23 cellular contexts compared by ENCODE assay signal in the genomic region with DNA sequence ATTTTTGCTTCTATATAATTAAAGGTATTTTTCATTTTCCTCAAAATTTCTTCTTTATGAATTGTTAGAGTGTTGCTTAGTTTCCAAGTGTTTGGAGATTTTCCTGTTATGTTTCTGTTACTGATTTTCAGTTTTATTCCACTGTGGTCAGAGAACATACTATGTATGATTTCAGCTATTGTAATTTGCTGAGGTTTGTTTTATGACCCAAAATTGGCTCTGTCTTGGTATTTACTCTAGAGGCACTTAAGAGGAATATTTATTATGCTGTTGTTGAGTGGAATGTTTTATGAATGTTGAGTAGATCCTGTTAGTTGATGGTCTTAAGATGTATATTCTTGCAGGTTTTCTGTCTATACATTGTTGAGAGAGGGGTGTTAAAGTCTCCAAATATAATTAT.
"Had no signal": no experiment of that assay in that cellular context is flagged by ENCODE, and none has a peak within 500 bp of the region (broad histone marks: within the 10 kb centered on the region; RNA-seq: fewer than 3 reads in every experiment).

No MANE protein-coding gene starts in this region.

- H3K4me3 ChIP-seq: dorsolateral prefrontal cortex, gastroesophageal sphincter, heart right ventricle, left lung, neural progenitor cell, right lobe of liver, stomach, thyroid gland, vagina had no signal

- H3K9ac ChIP-seq: neural progenitor cell, parathyroid adenoma had no signal

- H3K4me2 ChIP-seq: neural progenitor cell had no signal

- H3K9me3 ChIP-seq: gastroesophageal sphincter, heart right ventricle, left lung, right lobe of liver, thyroid gland, vagina had no signal

- H3K27ac ChIP-seq: dorsolateral prefrontal cortex, foreskin keratinocyte, gastroesophageal sphincter, heart right ventricle, left lung, neural progenitor cell, parathyroid adenoma, right lobe of liver, stomach, thyroid gland, vagina had no signal

- H3K27me3 ChIP-seq: dorsolateral prefrontal cortex, foreskin keratinocyte, gastroesophageal sphincter, heart right ventricle, left lung, neural progenitor cell, right lobe of liver, stomach, thyroid gland, vagina had no signal

- H3K36me3 ChIP-seq: gastroesophageal sphincter, heart right ventricle, left lung, neural progenitor cell, right lobe of liver, stomach, thyroid gland, vagina had no signal

- H2AFZ ChIP-seq: neural progenitor cell, parathyroid adenoma had no signal

- H3K4me1 ChIP-seq: foreskin keratinocyte, gastroesophageal sphincter, heart right ventricle, left lung, neural progenitor cell, parathyroid adenoma, right lobe of liver, stomach, thyroid gland, vagina had no signal

- DNase-seq: cortex of kidney; dorsolateral prefrontal cortex; effector CD4-positive, alpha-beta T cell; foreskin keratinocyte; glutamatergic neuron; heart right ventricle; hippocampal formation; left cardiac atrium; left lung; mesendoderm; midbrain; naive thymus-derived CD4-positive, alpha-beta T cell; right lobe of liver; stimulated activated CD4-positive, alpha-beta T cell treated with anti-CD3 and anti-CD28 coated beads, Interleukin-2, amount 100 ng/mL, for 24 hours; stimulated activated CD4-positive, alpha-beta T cell treated with anti-CD3 and anti-CD28 coated beads, Interleukin-4, amount 100 ng/mL, for 24 hours; stimulated activated naive CD4-positive, alpha-beta T cell treated with Interleukin-2 at 50 U/mL for 16 hours; stomach; thyroid gland; trophoblast cell had no signal
